8 cellular contexts compared by ENCODE assay signal in genomic region chr17:31857920-31858646, GRCh38. TPM values are rescaled to one million over a fixed set of nuclear protein-coding genes. Genes with fewer than 3 reads are reported as not detected.
DNase-seq lines count a peak whose midpoint lies in the region; ATAC-seq, FAIRE-seq and TF ChIP-seq lines count a peak whose summit lies in the region.

No MANE protein-coding gene starts in this region.

- H3K4me1 ChIP-seq in Panc1 (ENCODE audit: control insufficient read depth, insufficient read depth, low read length), result peaks cover 20% of the 10 kb centered on the region
- peaks cover 0 to 2% of the 10 kb centered on the region in 2 donors for H3K4me1 ChIP-seq in esophagus (ENCODE audit: control insufficient read depth in 2 of 2, insufficient read depth in 2 of 2, low read length in 1 of 2)
- H3K4me1 ChIP-seq in neuron (ENCODE audit: insufficient read depth, low read length), result peaks cover 18% of the 10 kb centered on the region

- H3K36me3 ChIP-seq in Panc1 (ENCODE audit: control insufficient read depth, insufficient read depth, low read length) (peaks cover 6% of the 10 kb centered on the region; the same call in 1 of the 2 replicates), esophagus (ENCODE audit: control insufficient read depth in 2 of 2, insufficient read depth in 2 of 2, low read length in 1 of 2) (no peaks in the 10 kb centered on the region), neuron (ENCODE audit: insufficient read depth, low read length) (peaks cover 16% of the 10 kb centered on the region)

- CTCF ChIA-PET in Panc1 (lab: Charles Lee), result no interaction called here

- no peak overlapping the region for H3K27ac Mint-ChIP-seq in T-helper 2 cell treated with Interferon-gamma antibody and Interleukin-4, amounts not matched to agents 5 μg/mL and 100 μg/mL, for 36 hours

- H3K9me3 ChIP-seq in Panc1 (ENCODE audit: control insufficient read depth, insufficient read depth, low read depth, low read length) (no peaks in the 10 kb centered on the region), esophagus (ENCODE audit: control insufficient read depth in 2 of 2, insufficient read depth in 1 of 2, low read depth in 1 of 2, low read length in 1 of 2) (no peaks in the 10 kb centered on the region), neuron (ENCODE audit: low read length) (no peaks in the 10 kb centered on the region)

- H3K4me3 ChIP-seq in Panc1 (ENCODE audit: low read depth in 2 of 2, low read length in 2 of 2) (peak overlapping the region; percentile 56 to 83), esophagus (ENCODE audit: low read depth in 1 of 2, low read length in 2 of 2) (peak overlapping the region; percentile 76 to 99), neuron (ENCODE audit: low read length) (peak overlapping the region; percentile 81)

- BruUV-seq in Panc1 (replicated peaks; lab: Mats Ljungman, UMichigan), result no TSS peak

- no peak for FAIRE-seq in H54 (lab: Jason Lieb, UNC)

- POLR2A ChIA-PET in Panc1 (lab: Charles Lee), result no interaction called here

- H3K27me3 ChIP-seq in Panc1 (ENCODE audit: control insufficient read depth, insufficient read depth, low read length), result no peaks in the 10 kb centered on the region
- H3K27me3 ChIP-seq in esophagus (ENCODE audit: control insufficient read depth in 1 of 2, insufficient read depth in 2 of 2, low read length in 2 of 2), result no peaks in the 10 kb centered on the region
- no peaks in the 10 kb centered on the region for H3K27me3 ChIP-seq in neuron (ENCODE audit: insufficient read depth, low read length)

- no peak for TF ChIP-seq CTCF in Panc1 (IDR thresholded peaks at IDR 0.05)

- TF ChIP-seq POLR2A in H54 (IDR thresholded peaks at IDR 0.05; ENCODE audit: low read depth, low read length), result no peak

- peak overlapping the region; percentile 79 for H3K4me3 Mint-ChIP-seq in T-helper 2 cell treated with Interferon-gamma antibody and Interleukin-4, amounts not matched to agents 5 μg/mL and 100 μg/mL, for 36 hours

- H2AFZ ChIP-seq in neuron (ENCODE audit: low read depth, low read length), result peak overlapping the region; percentile 73

- in situ Hi-C loops in Panc1 (cut with HindIII; ENCODE audit: low pct_unique_long_range_greater_than_20kb, low sequenced_read_pairs), result no loop called here

- H3K27me3 Mint-ChIP-seq in T-helper 2 cell treated with Interferon-gamma antibody and Interleukin-4, amounts not matched to agents 5 μg/mL and 100 μg/mL, for 36 hours (ENCODE audit: low read depth), result no peaks in the 10 kb centered on the region

- no peak for DNase-seq in T-helper 2 cell treated with Interferon-gamma antibody and Interleukin-4, amounts not matched to agents 5 μg/mL and 100 μg/mL, for 36 hours (ENCODE audit: low spot score)
- no peak for DNase-seq in T-helper 2 cell
- DNase-seq in Panc1 (ENCODE audit: low read depth, low spot score), result no peak
- no peak for DNase-seq in H54 (ENCODE audit: insufficient read length, low spot score)
- DNase-seq in SKM-1 treated with dmso at 0.1 percent for 144 hours (lab: John Stamatoyannopoulos, UW; ENCODE audit: unreplicated experiment), result no peak

- H3K9me3 Mint-ChIP-seq in T-helper 2 cell treated with Interferon-gamma antibody and Interleukin-4, amounts not matched to agents 5 μg/mL and 100 μg/mL, for 36 hours, result no peaks in the 10 kb centered on the region

- 28 to 30% methylated on average over 13 of the region's 13 CpGs for WGBS in esophagus, 2 donors

- H3K36me3 Mint-ChIP-seq in T-helper 2 cell treated with Interferon-gamma antibody and Interleukin-4, amounts not matched to agents 5 μg/mL and 100 μg/mL, for 36 hours (ENCODE audit: low read depth), result peaks cover 7% of the 10 kb centered on the region

- no peak; the same call in 1 of the 2 replicates for ATAC-seq in Panc1
- no peak for ATAC-seq in GM19397 (IDR thresholded peaks at IDR 0.05; ENCODE audit: unreplicated experiment)

- peaks cover 19% of the 10 kb centered on the region for H3K4me1 Mint-ChIP-seq in T-helper 2 cell treated with Interferon-gamma antibody and Interleukin-4, amounts not matched to agents 5 μg/mL and 100 μg/mL, for 36 hours (ENCODE audit: low read depth)

- intact Hi-C loops in Panc1 (cut with micrococcal nuclease; ENCODE audit: unreplicated experiment), result no loop called here

- peak overlapping the region; percentile 80 for H3K27ac ChIP-seq in Panc1 (ENCODE audit: low read length)
- H3K27ac ChIP-seq in esophagus (ENCODE audit: low read depth in 2 of 2, low read length in 1 of 2), result peak overlapping the region; percentile 84 to 89

RNA-seq across cellular contexts. Expression of gene COPRS, which starts 1.0 kb away (rescaled TPM):
- 152 TPM for total RNA-seq in Panc1 (2021; ENCODE audit: unreplicated experiment)
- polyA plus RNA-seq in Panc1 (2012; ENCODE audit: insufficient read length), result 122 TPM
- 10 to 100 TPM; 18.5 to 26.8 TPM for polyA plus RNA-seq in esophagus

RNA-seq across cellular contexts. Expression of gene UTP6, which starts 43.4 kb away (rescaled TPM):
- 131 TPM for total RNA-seq in Panc1 (2021; ENCODE audit: unreplicated experiment)
- polyA plus RNA-seq in Panc1 (2012; ENCODE audit: insufficient read length), result 65.1 TPM
- polyA plus RNA-seq in esophagus, result 10 to 100 TPM; 32.9 to 43.2 TPM
